20 cellular contexts compared by ENCODE assay signal in genomic region chr19:46872967-46873366, GRCh38.
"Had no signal": no experiment of that assay in that cellular context is flagged by ENCODE, and none has a peak within 500 bp of the region (broad histone marks: within the 10 kb centered on the region; RNA-seq: fewer than 3 reads in every experiment).

No MANE protein-coding gene starts in this region.

- H3K4me3 ChIP-seq: adrenal gland, esophagus muscularis mucosa, gastroesophageal sphincter, heart left ventricle, left ventricle myocardium inferior, suprapubic skin, transverse colon, vagina had no signal

- ATAC-seq: activated naive CD4-positive, alpha-beta T cell treated with anti-CD3 and anti-CD28 coated beads, Interleukin-2, amount 50 U/mL, for 72 hours; activated T-cell treated with anti-CD3 and anti-CD28 coated beads, Interleukin-2, amount 50 U/mL, for 72 hours; gastroesophageal sphincter; heart left ventricle; natural killer cell treated with Interleukin-12 subunit alpha and Interleukin-12 subunit beta and Interleukin-15 and Interleukin-18, amount 100 ng/mL, for 72 hours; stimulated activated naive CD8-positive, alpha-beta T cell treated with anti-CD3 and anti-CD28 coated beads, Interleukin-15, amount 100 ng/mL, for 72 hours had no signal

- H3K36me3 ChIP-seq: adrenal gland, esophagus muscularis mucosa, gastroesophageal sphincter, suprapubic skin, transverse colon, vagina had no signal

- H3K9me3 Mint-ChIP-seq: activated B cell treated with CpG ODN at 0.5 μM for 24 hours; activated naive CD4-positive, alpha-beta T cell treated with anti-CD3 and anti-CD28 coated beads, Interleukin-2, amount 50 U/mL, for 72 hours; activated T-cell treated with anti-CD3 and anti-CD28 coated beads, Interleukin-2, amount 50 U/mL, for 72 hours; natural killer cell treated with Interleukin-12 subunit alpha and Interleukin-12 subunit beta and Interleukin-15 and Interleukin-18, amount 100 ng/mL, for 72 hours; stimulated activated naive CD8-positive, alpha-beta T cell treated with anti-CD3 and anti-CD28 coated beads, Interleukin-15, amount 100 ng/mL, for 72 hours had no signal

- H3K27ac ChIP-seq: adrenal gland, esophagus muscularis mucosa, gastroesophageal sphincter, suprapubic skin, transverse colon, vagina had no signal

- H3K36me3 Mint-ChIP-seq: activated naive CD4-positive, alpha-beta T cell treated with anti-CD3 and anti-CD28 coated beads, Interleukin-2, amount 50 U/mL, for 72 hours; natural killer cell treated with Interleukin-12 subunit alpha and Interleukin-12 subunit beta and Interleukin-15 and Interleukin-18, amount 100 ng/mL, for 72 hours had no signal

- H3K27ac Mint-ChIP-seq: activated B cell treated with CpG ODN at 0.5 μM for 24 hours; activated naive CD4-positive, alpha-beta T cell treated with anti-CD3 and anti-CD28 coated beads, Interleukin-2, amount 50 U/mL, for 72 hours; activated T-cell treated with anti-CD3 and anti-CD28 coated beads, Interleukin-2, amount 50 U/mL, for 72 hours; natural killer cell treated with Interleukin-12 subunit alpha and Interleukin-12 subunit beta and Interleukin-15 and Interleukin-18, amount 100 ng/mL, for 72 hours; progenitor cell of endocrine pancreas; stimulated activated naive CD8-positive, alpha-beta T cell treated with anti-CD3 and anti-CD28 coated beads, Interleukin-15, amount 100 ng/mL, for 72 hours had no signal

- H3K27me3 ChIP-seq: adrenal gland, esophagus muscularis mucosa, gastroesophageal sphincter, heart left ventricle, suprapubic skin, transverse colon, vagina had no signal

- DNase-seq: activated B cell treated with CpG ODN at 0.5 μM for 24 hours; activated CD4-positive, alpha-beta T cell treated with anti-CD3 and anti-CD28 coated beads for 48 hours; activated gamma-delta T cell; activated T-cell treated with anti-CD3 and anti-CD28 coated beads, Interleukin-2, amount 50 U/mL, for 72 hours; adrenal gland; cerebellar nuclear complex; effector CD4-positive, alpha-beta T cell; heart left ventricle; left ventricle myocardium inferior; mesendoderm; stimulated activated CD4-positive, alpha-beta T cell treated with anti-CD3 and anti-CD28 coated beads, Interleukin-2, amount 100 ng/mL, for 24 hours; stimulated activated naive CD8-positive, alpha-beta T cell treated with anti-CD3 and anti-CD28 coated beads, Interleukin-15, amount 100 ng/mL, for 72 hours; transverse colon had no signal

- H3K9me3 ChIP-seq: adrenal gland, esophagus muscularis mucosa, gastroesophageal sphincter, heart left ventricle, left ventricle myocardium inferior, suprapubic skin, transverse colon, vagina had no signal

- H3K4me3 Mint-ChIP-seq: activated B cell treated with CpG ODN at 0.5 μM for 24 hours; activated T-cell treated with anti-CD3 and anti-CD28 coated beads, Interleukin-2, amount 50 U/mL, for 72 hours; natural killer cell treated with Interleukin-12 subunit alpha and Interleukin-12 subunit beta and Interleukin-15 and Interleukin-18, amount 100 ng/mL, for 72 hours; stimulated activated naive CD8-positive, alpha-beta T cell treated with anti-CD3 and anti-CD28 coated beads, Interleukin-15, amount 100 ng/mL, for 72 hours had no signal

- H3K27me3 Mint-ChIP-seq: activated B cell treated with CpG ODN at 0.5 μM for 24 hours; natural killer cell treated with Interleukin-12 subunit alpha and Interleukin-12 subunit beta and Interleukin-15 and Interleukin-18, amount 100 ng/mL, for 72 hours; progenitor cell of endocrine pancreas; stimulated activated naive CD8-positive, alpha-beta T cell treated with anti-CD3 and anti-CD28 coated beads, Interleukin-15, amount 100 ng/mL, for 72 hours had no signal
